ENCODE assay signal across 8 cellular contexts in genomic region chr20:44746367-44747165, GRCh38. TPM values are rescaled to one million over a fixed set of nuclear protein-coding genes. Genes with fewer than 3 reads are reported as not detected.
DNase-seq lines count a peak whose midpoint lies in the region; ATAC-seq and TF ChIP-seq lines count a peak whose summit lies in the region.

No MANE protein-coding gene starts in this region.

- H3K36me3 ChIP-seq in transverse colon = no peaks in the 10 kb centered on the region

- peaks cover 61% of the 10 kb centered on the region for H3K27me3 ChIP-seq in transverse colon

- no peaks in the 10 kb centered on the region for H3K36me3 Mint-ChIP-seq in activated T-cell treated with anti-CD3 and anti-CD28 coated beads, Interleukin-2, amount 50 U/mL, for 4 hours (ENCODE audit: insufficient read depth)
- H3K36me3 Mint-ChIP-seq in activated CD4-positive, alpha-beta memory T cell treated with anti-CD3 and anti-CD28 coated beads for 36 hours = no peaks in the 10 kb centered on the region

- H3K9me3 Mint-ChIP-seq in activated T-cell treated with anti-CD3 and anti-CD28 coated beads, Interleukin-2, amount 50 U/mL, for 4 hours = no peaks in the 10 kb centered on the region
- no peaks in the 10 kb centered on the region for H3K9me3 Mint-ChIP-seq in activated CD4-positive, alpha-beta memory T cell treated with anti-CD3 and anti-CD28 coated beads for 36 hours

- WGBS in transverse colon (ENCODE audit: low coverage in 1 of 2), 2 donors = 0 to 27% methylated on average over 3 to 12 of the region's 12 CpGs

- no peak overlapping the region for H3K27ac Mint-ChIP-seq in activated CD4-positive, alpha-beta memory T cell treated with anti-CD3 and anti-CD28 coated beads for 36 hours

- H3K9me3 ChIP-seq in transverse colon = no peaks in the 10 kb centered on the region

- H3K4me3 Mint-ChIP-seq in activated T-cell treated with anti-CD3 and anti-CD28 coated beads, Interleukin-2, amount 50 U/mL, for 4 hours = peak overlapping the region; percentile 80
- peak overlapping the region; percentile 67 for H3K4me3 Mint-ChIP-seq in activated CD4-positive, alpha-beta memory T cell treated with anti-CD3 and anti-CD28 coated beads for 36 hours

- DNase-seq in activated T-cell treated with anti-CD3 and anti-CD28 coated beads, Interleukin-2, amount 50 U/mL, for 4 hours = no peak
- DNase-seq in activated T-cell treated with anti-CD3 and anti-CD28 coated beads for 4 hours (no peak), iPS-NIHi11 (ENCODE audit: low spot score) (peak; percentile 53), transverse colon (no peak)
- no peak for DNase-seq in activated CD4-positive, alpha-beta memory T cell treated with anti-CD3 and anti-CD28 coated beads for 36 hours

- peaks cover 5 to 20% (median 10%) of the 10 kb centered on the region in 4 donors for H3K4me1 ChIP-seq in transverse colon

- TF ChIP-seq CTCF in transverse colon (IDR thresholded peaks at IDR 0.05) = no peak

- TF ChIP-seq POLR2A in transverse colon (IDR thresholded peaks at IDR 0.05) = no peak

- no peak for ATAC-seq in activated T-cell treated with anti-CD3 and anti-CD28 coated beads, Interleukin-2, amount 50 U/mL, for 4 hours
- no peak for ATAC-seq in HG02759 (IDR thresholded peaks at IDR 0.05; ENCODE audit: unreplicated experiment)
- ATAC-seq in HG03095 (IDR thresholded peaks at IDR 0.05; ENCODE audit: unreplicated experiment) = no peak
- ATAC-seq in GM21528 (IDR thresholded peaks at IDR 0.05; ENCODE audit: low FRiP score, unreplicated experiment) = no peak

- intact Hi-C loops in activated CD4-positive, alpha-beta memory T cell treated with anti-CD3 and anti-CD28 coated beads for 36 hours (cut with micrococcal nuclease) = loop anchor here (1.0 to 5.0 kb wide), 4 partner anchors 61 to 351 kb away; partner anchors contain the start of gene STK4
- intact Hi-C loops in transverse colon (cut with DNase I; ENCODE audit: low total_unique reads) = loop anchor here (5.0 kb wide), 1 partner anchor 121 kb away; no protein-coding TSS in a partner anchor

- no peak for TF ChIP-seq EP300 in transverse colon (IDR thresholded peaks at IDR 0.05; ENCODE audit: low read depth)

- CTCF ChIA-PET in activated CD4-positive, alpha-beta memory T cell treated with anti-CD3 and anti-CD28 coated beads for 36 hours (lab: Charles Lee) = interaction anchor here (0.7 to 6.7 kb wide), 13 partner anchors 8 to 365 kb away, joined by 3 to 52 read pairs (median 5); no protein-coding TSS in a partner anchor

- in situ Hi-C loops in transverse colon (cut with MboI; ENCODE audit: low pct_ligation_motif_present in 1 of 4, low pct_unique_long_range_greater_than_20kb in 1 of 4, low sequenced_read_pairs in 3 of 4) = loop anchor here in 3 of 4 donors (10.0 kb wide), 2 partner anchors 118 to 128 kb away; no protein-coding TSS in a partner anchor

- POLR2A ChIA-PET in activated CD4-positive, alpha-beta memory T cell treated with anti-CD3 and anti-CD28 coated beads for 36 hours (lab: Charles Lee) = no interaction called here

- H3K4me3 ChIP-seq in transverse colon = peak overlapping the region in 3 of 4 donors; percentile 34 to 72 (median 45)

- H3K27me3 Mint-ChIP-seq in activated T-cell treated with anti-CD3 and anti-CD28 coated beads, Interleukin-2, amount 50 U/mL, for 4 hours (ENCODE audit: low read depth) = peaks cover 37% of the 10 kb centered on the region
- H3K27me3 Mint-ChIP-seq in activated CD4-positive, alpha-beta memory T cell treated with anti-CD3 and anti-CD28 coated beads for 36 hours = peaks cover 18% of the 10 kb centered on the region

- no peak overlapping the region for H3K27ac ChIP-seq in transverse colon

- peaks cover 16% of the 10 kb centered on the region for H3K4me1 Mint-ChIP-seq in activated T-cell treated with anti-CD3 and anti-CD28 coated beads, Interleukin-2, amount 50 U/mL, for 4 hours (ENCODE audit: low read depth)
- H3K4me1 Mint-ChIP-seq in activated CD4-positive, alpha-beta memory T cell treated with anti-CD3 and anti-CD28 coated beads for 36 hours (ENCODE audit: low read depth) = peaks cover 11% of the 10 kb centered on the region

RNA-seq across cellular contexts. Expression of gene KCNK15, which starts 0.9 kb away (rescaled TPM):
- 1 to 10 TPM in 2 of 3 donors, under 1 TPM in 1; 0.96 to 1.6 (median 1.1) TPM for total RNA-seq in activated T-cell treated with anti-CD3 and anti-CD28 coated beads, Interleukin-2, amount 50 U/mL, for 4 hours
- under 1 TPM; 0.71 to 0.77 TPM for total RNA-seq in activated CD4-positive, alpha-beta memory T cell treated with anti-CD3 and anti-CD28 coated beads for 36 hours
- 1 to 10 TPM in 1 of 4 donors, under 1 TPM in 1, not detected in 2; 0.27 to 1.3 TPM for total RNA-seq in transverse colon

RNA-seq across cellular contexts. Expression of gene CCN5, which starts 31.4 kb away (rescaled TPM):
- under 1 TPM in 1 of 3 donors, not detected in 2; 0.15 TPM for total RNA-seq in activated T-cell treated with anti-CD3 and anti-CD28 coated beads, Interleukin-2, amount 50 U/mL, for 4 hours
- not detected for total RNA-seq in activated CD4-positive, alpha-beta memory T cell treated with anti-CD3 and anti-CD28 coated beads for 36 hours
- total RNA-seq in transverse colon = 10 to 100 TPM in 3 of 4 donors, 1 to 10 TPM in 1; 9.5 to 20.6 (median 15.9) TPM

Comparison
In these comparisons a context has a peak if more than half of its experiments do, and no peak if none do; other contexts are left out.
1. RNA of gene CCN5, which starts 31.4 kb away (total RNA-seq): 9.5 to 20.6 TPM in transverse colon; 0.15 TPM in activated T-cell treated with anti-CD3 and anti-CD28 coated beads, Interleukin-2, amount 50 U/mL, for 4 hours and not detected in activated CD4-positive, alpha-beta memory T cell treated with anti-CD3 and anti-CD28 coated beads for 36 hours; every median in the first group is over 4 times any median in the second.